8 cellular contexts compared by ENCODE assay signal in the genomic region with DNA sequence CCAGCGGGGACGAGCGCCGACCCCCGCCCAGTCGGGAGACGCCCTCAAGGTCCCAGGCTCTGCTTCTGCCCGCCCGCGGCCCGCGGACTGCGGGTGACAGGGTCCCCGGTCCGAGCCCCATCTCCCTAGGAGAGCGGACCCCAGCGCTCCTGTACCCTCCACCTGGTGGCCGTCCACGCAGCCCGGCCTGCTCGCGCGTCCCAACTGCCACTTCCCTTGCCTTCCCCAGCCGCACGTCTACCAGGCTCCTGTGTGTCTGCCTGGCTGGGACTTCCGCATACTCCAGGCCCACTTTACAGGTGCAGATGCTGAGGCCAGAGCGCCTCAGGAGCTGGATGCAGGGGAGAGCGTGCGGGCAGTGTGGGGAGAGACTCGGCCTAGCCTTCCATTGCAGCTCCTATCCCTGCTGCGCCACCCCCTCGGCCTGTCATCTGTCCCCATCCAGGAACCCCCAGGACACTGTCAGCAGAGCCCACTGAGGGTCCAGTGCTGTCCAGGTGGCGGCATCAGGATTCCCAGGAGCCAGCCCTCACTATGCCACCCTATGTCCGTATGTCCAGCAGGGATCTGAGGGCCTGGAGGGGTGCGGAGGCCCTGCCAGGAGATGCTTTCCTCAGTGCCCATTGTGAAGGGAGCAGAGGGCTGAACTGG. TPM values are rescaled to one million over a fixed set of nuclear protein-coding genes. Genes with fewer than 3 reads are reported as not detected.
DNase-seq lines count a peak whose midpoint lies in the region; ATAC-seq and TF ChIP-seq lines count a peak whose summit lies in the region.

No MANE protein-coding gene starts in this region.

- DNase-seq in activated naive CD4-positive, alpha-beta T cell treated with anti-CD3 and anti-CD28 coated beads for 36 hours: no peak
- DNase-seq in activated naive CD4-positive, alpha-beta T cell (lab: John Stamatoyannopoulos, UW): no peak
- DNase-seq in spleen (no peak), NCI-H2171 treated with DMSO at 0.1 percent for 48 hours (lab: John Stamatoyannopoulos, UW) (no peak), posterior vena cava (ENCODE audit: low spot score) (no peak)

- intact Hi-C loops in activated naive CD4-positive, alpha-beta T cell treated with anti-CD3 and anti-CD28 coated beads for 36 hours (cut with micrococcal nuclease): loop anchor here (2.0 to 5.0 kb wide), 2 partner anchors 280 to 557 kb away; no protein-coding TSS in a partner anchor
- intact Hi-C loops in spleen (cut with DNase I; ENCODE audit: low total_unique reads): loop anchor here (2.0 kb wide), 1 partner anchor 79 kb away; no protein-coding TSS in a partner anchor
- intact Hi-C loops in posterior vena cava (cut with DNase I): loop anchor here in 1 of 2 donors (10.0 kb wide), 1 partner anchor 153 kb away; the partner anchor contains the start of genes CINP and TECPR2

- TF ChIP-seq CTCF in spleen (IDR thresholded peaks at IDR 0.05 in 8 of 11, conservative IDR thresholded peaks at IDR 0.05 in 3 of 11): no peak

- H3K27me3 ChIP-seq in spleen (replicated peaks in 1 of 7): peaks cover 0 to 8% (median 0%) of the 10 kb centered on the region in 7 donors

- H3K9me3 ChIP-seq in spleen: no peaks in the 10 kb centered on the region

- peaks cover 5% of the 10 kb centered on the region for H3K4me1 Mint-ChIP-seq in activated naive CD4-positive, alpha-beta T cell treated with anti-CD3 and anti-CD28 coated beads for 36 hours (ENCODE audit: low read depth)
- no peaks in the 10 kb centered on the region for H3K4me1 Mint-ChIP-seq in activated T-helper 17 cell treated with anti-CD3 and anti-CD28 coated beads, Interleukin-2, amount 50 U/mL, for 72 hours

- H3K9me3 Mint-ChIP-seq in activated naive CD4-positive, alpha-beta T cell treated with anti-CD3 and anti-CD28 coated beads for 36 hours: no peaks in the 10 kb centered on the region
- H3K9me3 Mint-ChIP-seq in activated T-helper 17 cell treated with anti-CD3 and anti-CD28 coated beads, Interleukin-2, amount 50 U/mL, for 72 hours: no peaks in the 10 kb centered on the region

- TF ChIP-seq POLR2A in spleen (IDR thresholded peaks at IDR 0.05): no peak

- peak overlapping the region in 4 of 8 donors; percentile 12 to 75 (median 65) for H3K27ac ChIP-seq in spleen

- no peaks in the 10 kb centered on the region for H3K36me3 Mint-ChIP-seq in activated naive CD4-positive, alpha-beta T cell treated with anti-CD3 and anti-CD28 coated beads for 36 hours (ENCODE audit: low read depth)
- H3K36me3 Mint-ChIP-seq in activated T-helper 17 cell treated with anti-CD3 and anti-CD28 coated beads, Interleukin-2, amount 50 U/mL, for 72 hours (ENCODE audit: low read depth): no peaks in the 10 kb centered on the region

- H3K36me3 ChIP-seq in spleen: no peaks in the 10 kb centered on the region

- H3K4me3 Mint-ChIP-seq in activated naive CD4-positive, alpha-beta T cell treated with anti-CD3 and anti-CD28 coated beads for 36 hours: peak overlapping the region; percentile 70
- H3K4me3 Mint-ChIP-seq in activated T-helper 17 cell treated with anti-CD3 and anti-CD28 coated beads, Interleukin-2, amount 50 U/mL, for 72 hours: peak overlapping the region; percentile 64

- peak overlapping the region; percentile 58 for H3K4me3 ChIP-seq in iPS-11a (ENCODE audit: low read depth, low read length)
- H3K4me3 ChIP-seq in spleen: peak overlapping the region; percentile 38 to 84 (median 60)

- CTCF ChIA-PET in activated naive CD4-positive, alpha-beta T cell treated with anti-CD3 and anti-CD28 coated beads for 36 hours (lab: Charles Lee): interaction anchor here (0.8 to 4.9 kb wide), 4 partner anchors 10 to 200 kb away, joined by 4 to 27 read pairs (median 5); no protein-coding TSS in a partner anchor

- no peak overlapping the region for H3K27ac Mint-ChIP-seq in activated naive CD4-positive, alpha-beta T cell treated with anti-CD3 and anti-CD28 coated beads for 36 hours
- H3K27ac Mint-ChIP-seq in activated T-helper 17 cell treated with anti-CD3 and anti-CD28 coated beads, Interleukin-2, amount 50 U/mL, for 72 hours: peak overlapping the region; percentile 59

- ATAC-seq in activated T-helper 17 cell treated with anti-CD3 and anti-CD28 coated beads, Interleukin-2, amount 50 U/mL, for 72 hours (replicated peaks): peak; percentile 3
- ATAC-seq in HG02623 (IDR thresholded peaks at IDR 0.05; ENCODE audit: unreplicated experiment): no peak

- WGBS in spleen, 5 donors: 28 to 85% (median 29%) methylated on average over 11 to 35 of the region's 35 CpGs

- peaks cover 3% of the 10 kb centered on the region for H3K27me3 Mint-ChIP-seq in activated naive CD4-positive, alpha-beta T cell treated with anti-CD3 and anti-CD28 coated beads for 36 hours (ENCODE audit: low read depth)
- no peaks in the 10 kb centered on the region for H3K27me3 Mint-ChIP-seq in activated T-helper 17 cell treated with anti-CD3 and anti-CD28 coated beads, Interleukin-2, amount 50 U/mL, for 72 hours

- H3K4me1 ChIP-seq in spleen: peaks cover 3 to 18% (median 12%) of the 10 kb centered on the region in 6 donors

RNA-seq across cellular contexts. Expression of gene ANKRD9, which starts 8.0 kb away (rescaled TPM):
- total RNA-seq in activated naive CD4-positive, alpha-beta T cell treated with anti-CD3 and anti-CD28 coated beads for 36 hours: 10 to 100 TPM; 11.5 to 13.3 TPM
- 1 to 10 TPM; 6.0 to 6.9 TPM for total RNA-seq in activated T-helper 17 cell treated with anti-CD3 and anti-CD28 coated beads, Interleukin-2, amount 50 U/mL, for 72 hours
- total RNA-seq in spleen: 10 to 100 TPM in 6 of 7 donors, 1 to 10 TPM in 1; 8.6 to 24.0 (median 15.7) TPM
- 1 to 10 TPM; 2.2 to 4.9 (median 2.3) TPM for polyA plus RNA-seq in spleen
- 10 to 100 TPM; 14.0 TPM for total RNA-seq in posterior vena cava
